In the genomic region with DNA sequence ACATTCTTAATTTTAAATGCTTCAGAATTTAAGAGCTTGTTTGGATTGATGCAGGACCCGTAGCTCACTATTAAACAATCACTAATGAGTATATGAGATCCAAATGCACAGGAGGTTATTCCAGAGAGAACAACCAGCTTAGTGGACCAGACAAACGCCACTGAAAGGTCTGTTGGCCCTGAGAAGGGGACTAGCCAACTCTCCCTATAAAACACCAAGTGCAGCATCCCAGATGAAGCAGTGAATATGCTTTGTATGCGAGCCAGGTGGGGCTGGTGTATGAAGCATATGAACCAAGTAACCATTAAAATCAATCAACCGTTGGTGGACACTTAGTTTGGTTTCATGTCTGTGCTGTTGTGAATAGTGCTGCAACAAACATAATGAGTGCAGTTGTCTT, we compare ENCODE assay signal across 24 cellular contexts. TPM values are rescaled to one million over a fixed set of nuclear protein-coding genes. Genes with fewer than 3 reads are reported as not detected.
DNase-seq lines count a peak whose midpoint lies in the region; ATAC-seq, FAIRE-seq and TF ChIP-seq lines count a peak whose summit lies in the region.
"Had no signal": no experiment of that assay in that cellular context is flagged by ENCODE, and none has a peak within 500 bp of the region (broad histone marks: within the 10 kb centered on the region; RNA-seq: fewer than 3 reads in every experiment).

No MANE protein-coding gene starts in this region.

- no peaks in the 10 kb centered on the region for H3K27me3 Mint-ChIP-seq in IgD-negative memory B cell
- H3K27me3 Mint-ChIP-seq in effector memory CD8-positive, alpha-beta T cell: peaks cover 0 to 12% of the 10 kb centered on the region in 2 donors
- no peaks in the 10 kb centered on the region for H3K27me3 Mint-ChIP-seq in stimulated activated memory B cell treated with anti-CD40 and anti-IgM and Interleukin-4, amounts not matched to agents 10 μg/mL and 1 μg/mL and 100 μg/mL, for 72 hours
- H3K27me3 Mint-ChIP-seq: CD4-positive, alpha-beta T cell had no signal

- no peaks in the 10 kb centered on the region for H3K4me1 ChIP-seq in neuronal stem cell (ENCODE audit: control insufficient read depth in 2 of 2, insufficient read depth in 1 of 2, low read depth in 1 of 2, low read length in 2 of 2)
- H3K4me1 ChIP-seq: A549, Caco-2 had no signal

- no peak for FAIRE-seq in D721Med (lab: Jason Lieb, UNC)
- FAIRE-seq: A549, G401.6, H1, HTR-8/SVneo had no signal

- H3K4me3 ChIP-seq in GM12864 (ENCODE audit: low read depth, low read length) (peak overlapping the region; percentile 42), neuronal stem cell (ENCODE audit: low read length in 2 of 2) (no peak overlapping the region)
- H3K4me3 ChIP-seq: A549 had no signal

- no CpG with 5 or more reads among the region's 4 CpGs for WGBS in neuronal stem cell (ENCODE audit: extremely low coverage in 2 of 2, insufficient read length in 2 of 2, insufficient replicate concordance in 1 of 2), 2 donors

- H3K4me3 Mint-ChIP-seq in IgD-negative memory B cell: peak overlapping the region; percentile 63 to 91 (median 66)
- peak overlapping the region; percentile 42 to 88 for H3K4me3 Mint-ChIP-seq in effector memory CD8-positive, alpha-beta T cell
- H3K4me3 Mint-ChIP-seq in stimulated activated memory B cell treated with anti-CD40 and anti-IgM and Interleukin-4, amounts not matched to agents 10 μg/mL and 1 μg/mL and 100 μg/mL, for 72 hours: peak overlapping the region; percentile 69
- H3K4me3 Mint-ChIP-seq: CD4-positive, alpha-beta T cell had no signal

- no peak overlapping the region for H3K9ac ChIP-seq in neuronal stem cell (ENCODE audit: low read depth, low read length, poor library complexity)
- H3K9ac ChIP-seq: KMS-11 had no signal

- no peak overlapping the region for H2BK120ac ChIP-seq in neuronal stem cell (ENCODE audit: low read depth, low read length)

- DNase-seq in GM12864 (ENCODE audit: low read depth) (no peak), SHP77 (lab: John Stamatoyannopoulos, UW) (no peak), CD1c-positive myeloid dendritic cell (ENCODE audit: extremely low spot score) (no peak), neuronal stem cell (ENCODE audit: low spot score) (no peak), D721Med (ENCODE audit: insufficient read length, low spot score) (no peak)
- DNase-seq in effector memory CD8-positive, alpha-beta T cell: no peak
- DNase-seq: Caco-2; CD4-positive, alpha-beta T cell; DMS153; NCI-H1105; NCI-H146; NCI-H2029; NCI-H345; NCI-H524 had no signal

- H2BK15ac ChIP-seq in neuronal stem cell (ENCODE audit: low read length): no peak overlapping the region

- H3K23ac ChIP-seq in neuronal stem cell (ENCODE audit: low read depth, low read length, poor library complexity): no peak overlapping the region

- no peak for TF ChIP-seq CTCF in GM12864 (IDR thresholded peaks at IDR 0.05; ENCODE audit: low read depth, low read length, missing control alignments)
- no peak for TF ChIP-seq CTCF in D721Med (IDR thresholded peaks at IDR 0.05; ENCODE audit: insufficient read depth, missing control alignments)

- no peak overlapping the region for H2AK5ac ChIP-seq in neuronal stem cell (ENCODE audit: low read depth, low read length)

- H3K36me3 ChIP-seq in neuronal stem cell (replicated peaks in 1 of 2; ENCODE audit: control insufficient read depth in 2 of 2, insufficient read depth in 2 of 2, low read length in 2 of 2): no peaks in the 10 kb centered on the region

- H3K4ac ChIP-seq in neuronal stem cell (ENCODE audit: low read length): no peak overlapping the region

- no peak overlapping the region for H3K4me2 ChIP-seq in neuronal stem cell (ENCODE audit: insufficient read depth, low read length, poor library complexity, severe bottlenecking)
- H3K4me2 ChIP-seq: A549, KMS-11 had no signal

- H2AFZ ChIP-seq in neuronal stem cell (ENCODE audit: low read length): no peak overlapping the region

- H3K27ac ChIP-seq in neuronal stem cell (replicated peaks; ENCODE audit: low read length): no peak overlapping the region
- H3K27ac ChIP-seq: A549, KMS-11 had no signal

- H3K9me3 ChIP-seq in neuronal stem cell (replicated peaks in 1 of 2; ENCODE audit: control insufficient read depth in 2 of 2, insufficient read depth in 1 of 2, low read depth in 1 of 2, low read length in 2 of 2): peaks cover 0 to 7% of the 10 kb centered on the region in 2 donors
- H3K9me3 ChIP-seq: A549, Caco-2 had no signal

- no peak overlapping the region for H2BK5ac ChIP-seq in neuronal stem cell (ENCODE audit: low read length)

- no peak overlapping the region for H2BK12ac ChIP-seq in neuronal stem cell (ENCODE audit: low read length)

- H4K91ac ChIP-seq in neuronal stem cell (ENCODE audit: low read depth, low read length, poor library complexity): no peak overlapping the region

- no peaks in the 10 kb centered on the region for H3K79me1 ChIP-seq in neuronal stem cell (ENCODE audit: low read depth, low read length)

- no peak overlapping the region for H4K8ac ChIP-seq in neuronal stem cell (ENCODE audit: low read depth, low read length)

- no peak for ATAC-seq in effector memory CD8-positive, alpha-beta T cell (replicated peaks)
- no peak for ATAC-seq in stimulated activated memory B cell treated with anti-CD40 and anti-IgM and Interleukin-4, amounts not matched to agents 10 μg/mL and 1 μg/mL and 100 μg/mL, for 72 hours
- ATAC-seq: A549, HCT116, Right ventricle myocardium inferior had no signal

- no peaks in the 10 kb centered on the region for H3K9me3 Mint-ChIP-seq in IgD-negative memory B cell
- no peaks in the 10 kb centered on the region for H3K9me3 Mint-ChIP-seq in effector memory CD8-positive, alpha-beta T cell
- no peaks in the 10 kb centered on the region for H3K9me3 Mint-ChIP-seq in stimulated activated memory B cell treated with anti-CD40 and anti-IgM and Interleukin-4, amounts not matched to agents 10 μg/mL and 1 μg/mL and 100 μg/mL, for 72 hours
- H3K9me3 Mint-ChIP-seq: CD4-positive, alpha-beta T cell had no signal

- H3K36me3 Mint-ChIP-seq in IgD-negative memory B cell: peaks cover 6% of the 10 kb centered on the region
- peaks cover 8% of the 10 kb centered on the region for H3K36me3 Mint-ChIP-seq in effector memory CD8-positive, alpha-beta T cell (ENCODE audit: insufficient read depth)
- H3K36me3 Mint-ChIP-seq in stimulated activated memory B cell treated with anti-CD40 and anti-IgM and Interleukin-4, amounts not matched to agents 10 μg/mL and 1 μg/mL and 100 μg/mL, for 72 hours: peaks cover 14% of the 10 kb centered on the region

- H3K27me3 ChIP-seq in neuronal stem cell (ENCODE audit: control insufficient read depth in 3 of 3, insufficient read depth in 3 of 3, low read depth in 1 of 3, low read length in 3 of 3): no peaks in the 10 kb centered on the region

- no peak overlapping the region for H3K14ac ChIP-seq in neuronal stem cell (ENCODE audit: low read length)

- H3K4me1 Mint-ChIP-seq in IgD-negative memory B cell: peaks cover 49 to 52% (median 50%) of the 10 kb centered on the region in 3 donors
- H3K4me1 Mint-ChIP-seq in effector memory CD8-positive, alpha-beta T cell (ENCODE audit: low read depth in 2 of 2): peaks cover 34 to 45% of the 10 kb centered on the region in 2 donors
- H3K4me1 Mint-ChIP-seq in stimulated activated memory B cell treated with anti-CD40 and anti-IgM and Interleukin-4, amounts not matched to agents 10 μg/mL and 1 μg/mL and 100 μg/mL, for 72 hours: peaks cover 65% of the 10 kb centered on the region

- H3K27ac Mint-ChIP-seq in IgD-negative memory B cell: peak overlapping the region in 2 of 3 donors; percentile 59 to 75
- H3K27ac Mint-ChIP-seq in effector memory CD8-positive, alpha-beta T cell: no peak overlapping the region
- peak overlapping the region; percentile 32 for H3K27ac Mint-ChIP-seq in stimulated activated memory B cell treated with anti-CD40 and anti-IgM and Interleukin-4, amounts not matched to agents 10 μg/mL and 1 μg/mL and 100 μg/mL, for 72 hours
- H3K27ac Mint-ChIP-seq: CD4-positive, alpha-beta T cell had no signal

- no peak overlapping the region for H3K18ac ChIP-seq in neuronal stem cell (ENCODE audit: low read length)

RNA-seq across cellular contexts. Expression of a gene that starts 9.8 kb away (rescaled TPM):
- 24.8 TPM for polyA plus RNA-seq in IgD-negative memory B cell
- polyA plus RNA-seq in neuronal stem cell (2013, experiment 1 of 2): not detected
- not detected for polyA plus RNA-seq in neuronal stem cell (2013, experiment 2 of 2)
- polyA plus RNA-seq: A549, BJ, H1 had no signal

RNA-seq across cellular contexts. Expression of a gene that starts 27.0 kb away (rescaled TPM):
- polyA plus RNA-seq in IgD-negative memory B cell: not detected
- not detected for polyA plus RNA-seq in neuronal stem cell (2013, experiment 1 of 2)
- not detected for polyA plus RNA-seq in neuronal stem cell (2013, experiment 2 of 2)
- polyA plus RNA-seq: A549, BJ, H1 had no signal

RNA-seq across cellular contexts. Expression of a gene that starts 42.3 kb away (rescaled TPM):
- 0.93 TPM for polyA plus RNA-seq in IgD-negative memory B cell
- polyA plus RNA-seq in neuronal stem cell (2013, experiment 1 of 2): not detected
- not detected for polyA plus RNA-seq in neuronal stem cell (2013, experiment 2 of 2)
- polyA plus RNA-seq: A549, BJ, H1 had no signal

RNA-seq across cellular contexts. Expression of a gene that starts 46.9 kb away (rescaled TPM):
- 0.73 TPM for polyA plus RNA-seq in IgD-negative memory B cell
- not detected for polyA plus RNA-seq in neuronal stem cell (2013, experiment 1 of 2)
- not detected for polyA plus RNA-seq in neuronal stem cell (2013, experiment 2 of 2)
- polyA plus RNA-seq: A549, BJ, H1 had no signal

Comparison
In these comparisons a context has a peak if more than half of its experiments do, and no peak if none do; other contexts are left out.
1. H3K27ac Mint-ChIP-seq: peak in IgD-negative memory B cell (2 of 3) and stimulated activated memory B cell treated with anti-CD40 and anti-IgM and Interleukin-4, amounts not matched to agents 10 μg/mL and 1 μg/mL and 100 μg/mL, for 72 hours (single experiment); none in effector memory CD8-positive, alpha-beta T cell (0 of 2).
2. Peak in every context shown above with its lines, with median percentiles within 50 percentile points of each other: H3K4me3 Mint-ChIP-seq.